In genomic region chr16:17144431-17144830, GRCh38 we compare ENCODE assay signal across 9 cellular contexts.
"Had no signal": no experiment of that assay in that cellular context is flagged by ENCODE, and none has a peak within 500 bp of the region (broad histone marks: within the 10 kb centered on the region; RNA-seq: fewer than 3 reads in every experiment).

No MANE protein-coding gene starts in this region.

- H3K36me3 ChIP-seq: HAP-1 had no signal

- H3K27ac Mint-ChIP-seq: HFFc6, IgD-negative memory B cell had no signal

- H3K9me3 ChIP-seq: HAP-1 had no signal

- ATAC-seq: HCT116, HepG2 had no signal

- H3K9me3 Mint-ChIP-seq: HFFc6, IgD-negative memory B cell had no signal

- H3K4me1 Mint-ChIP-seq: IgD-negative memory B cell had no signal

- DNase-seq: GOT3, H7, HFFc6, KBM-7 had no signal

- H3K4me1 ChIP-seq: HAP-1 had no signal

- H3K4me3 ChIP-seq: HAP-1 had no signal

- H3K27me3 Mint-ChIP-seq: IgD-negative memory B cell had no signal

- H3K4me3 Mint-ChIP-seq: HFFc6, IgD-negative memory B cell had no signal

- H3K27ac ChIP-seq: HL-60 had no signal
